9 cellular contexts compared by ENCODE assay signal in genomic region chr6:11833626-11834592, GRCh38. TPM values are rescaled to one million over a fixed set of nuclear protein-coding genes. Genes with fewer than 3 reads are reported as not detected.
DNase-seq lines count a peak whose midpoint lies in the region; ATAC-seq lines count a peak whose summit lies in the region.
"Had no signal": no experiment of that assay in that cellular context is flagged by ENCODE, and none has a peak within 500 bp of the region (broad histone marks: within the 10 kb centered on the region; RNA-seq: fewer than 3 reads in every experiment).

No MANE protein-coding gene starts in this region.

- ATAC-seq in GM18870 (IDR thresholded peaks at IDR 0.05; ENCODE audit: unreplicated experiment) (peak; percentile 73), GM21825 (IDR thresholded peaks at IDR 0.05; ENCODE audit: unreplicated experiment) (peak; percentile 88), HG03460 (IDR thresholded peaks at IDR 0.05; ENCODE audit: unreplicated experiment) (peak; percentile 69)

- DNase-seq in myocyte (ENCODE audit: low read depth) = peak; percentile 77
- no peak for DNase-seq in midbrain (lab: John Stamatoyannopoulos, UW)
- DNase-seq in immature natural killer cell = no peak
- DNase-seq in SW 1271 (lab: John Stamatoyannopoulos, UW) = no peak
- DNase-seq in HCEC 1CT = no peak
- DNase-seq: activated naive CD4-positive, alpha-beta T cell treated with Interleukin-2 at 50 U/mL for 16 hours had no signal

- H3K4me1 Mint-ChIP-seq in immature natural killer cell = no peaks in the 10 kb centered on the region

- H3K36me3 Mint-ChIP-seq in immature natural killer cell = no peaks in the 10 kb centered on the region

- H3K9me3 Mint-ChIP-seq in immature natural killer cell = peaks cover 0 to 4% (median 0%) of the 10 kb centered on the region in 6 donors

- no peak overlapping the region for H3K27ac Mint-ChIP-seq in immature natural killer cell

- no peak overlapping the region for H3K4me3 Mint-ChIP-seq in immature natural killer cell

- peaks cover 0 to 14% (median 5%) of the 10 kb centered on the region in 3 donors for H3K27me3 Mint-ChIP-seq in immature natural killer cell (ENCODE audit: low read depth in 3 of 3)

RNA-seq across cellular contexts. Expression of gene ADTRP, which starts 55.3 kb away (rescaled TPM):
- total RNA-seq in myocyte = 0.26 and 1.2 TPM in 2 replicates
- polyA plus RNA-seq in myocyte (2012) = 2.0 TPM
- not detected for polyA plus RNA-seq in immature natural killer cell
